ENCODE assay signal across 24 cellular contexts in genomic region chr4:103079621-103080020, GRCh38.
"Had no signal": no experiment of that assay in that cellular context is flagged by ENCODE, and none has a peak within 500 bp of the region (broad histone marks: within the 10 kb centered on the region; RNA-seq: fewer than 3 reads in every experiment).

No MANE protein-coding gene starts in this region.

- H3K27ac ChIP-seq: left ventricle myocardium inferior, parathyroid adenoma, thyroid gland, upper lobe of right lung, VCaP had no signal

- H3K4me1 ChIP-seq: thyroid gland had no signal

- H3K4me3 ChIP-seq: left ventricle myocardium inferior, thyroid gland, upper lobe of right lung had no signal

- H3K9me3 ChIP-seq: left ventricle myocardium inferior, thyroid gland, upper lobe of right lung had no signal

- H3K27me3 Mint-ChIP-seq: activated CD4-positive, alpha-beta memory T cell treated with anti-CD3 and anti-CD28 coated beads, Interleukin-2, amount 10 ng/mL, durations not matched to agents 7 days and 5 days; activated CD4-positive, alpha-beta T cell treated with anti-CD3 and anti-CD28 coated beads, Interleukin-2, amount 10 ng/mL, durations not matched to agents 24 days and 14 days; effector memory CD8-positive, alpha-beta T cell; stimulated activated naive CD8-positive, alpha-beta T cell treated with anti-CD3 and anti-CD28 coated beads, Interleukin-15, Interleukin-2, amounts not matched to agents 100 ng/mL and 50 ng/mL, for 24 hours had no signal

- H3K27ac Mint-ChIP-seq: activated CD4-positive, alpha-beta memory T cell treated with anti-CD3 and anti-CD28 coated beads, Interleukin-2, amount 10 ng/mL, durations not matched to agents 7 days and 5 days; activated CD4-positive, alpha-beta T cell treated with anti-CD3 and anti-CD28 coated beads, Interleukin-2, amount 10 ng/mL, durations not matched to agents 24 days and 14 days; activated T-helper 1 cell treated with anti-CD3 and anti-CD28 coated beads, Interleukin-12 subunit alpha, Interleukin-12 subunit beta, Interleukin-2, Interleukin-4 antibody, amounts not matched to agents 30 ng/mL and 10 ng/mL and 1 ng/mL, durations not matched to agents 14 hours and 24 hours and 36 hours; mesothelial cell of epicardium; nephron progenitor cell had no signal

- H3K27me3 ChIP-seq: thyroid gland, upper lobe of right lung had no signal

- H3K4me3 Mint-ChIP-seq: activated CD4-positive, alpha-beta memory T cell treated with anti-CD3 and anti-CD28 coated beads, Interleukin-2, amount 10 ng/mL, durations not matched to agents 7 days and 5 days; activated CD4-positive, alpha-beta T cell treated with anti-CD3 and anti-CD28 coated beads, Interleukin-2, amount 10 ng/mL, durations not matched to agents 24 days and 14 days; activated T-helper 1 cell treated with anti-CD3 and anti-CD28 coated beads, Interleukin-12 subunit alpha, Interleukin-12 subunit beta, Interleukin-2, Interleukin-4 antibody, amounts not matched to agents 30 ng/mL and 10 ng/mL and 1 ng/mL, durations not matched to agents 14 hours and 24 hours and 36 hours; brain; effector memory CD8-positive, alpha-beta T cell; mesothelial cell of epicardium; nephron progenitor cell; stimulated activated naive CD8-positive, alpha-beta T cell treated with anti-CD3 and anti-CD28 coated beads, Interleukin-15, Interleukin-2, amounts not matched to agents 100 ng/mL and 50 ng/mL, for 24 hours; T-helper 2 cell treated with Interferon-gamma antibody and Interleukin-4, amounts not matched to agents 5 μg/mL and 100 μg/mL, for 36 hours had no signal

- ATAC-seq: activated CD4-positive, CD25-positive, alpha-beta regulatory T cell treated with anti-CD3 and anti-CD28 coated beads, Interleukin-2, amount 50 U/mL, for 24 hours; effector memory CD8-positive, alpha-beta T cell; esophagus mucosa; right cardiac atrium; upper lobe of right lung had no signal

- DNase-seq: activated CD4-positive, alpha-beta memory T cell treated with anti-CD3 and anti-CD28 coated beads, Interleukin-2, amount 10 ng/mL, durations not matched to agents 7 days and 5 days; activated CD4-positive, alpha-beta T cell treated with anti-CD3 and anti-CD28 coated beads, Interleukin-2, amount 10 ng/mL, durations not matched to agents 24 days and 14 days; activated gamma-delta T cell treated with Interleukin-2 at 50 U/mL for 16 hours; aorta; effector memory CD8-positive, alpha-beta T cell; foreskin melanocyte; left ventricle myocardium inferior; nephron progenitor cell; nucleus accumbens; right cardiac atrium; stimulated activated CD4-positive, alpha-beta T cell treated with anti-CD3 and anti-CD28 coated beads, Interleukin-12 subunit alpha, Interleukin-12 subunit beta, amount 100 ng/mL, for 4 hours; stimulated activated CD4-positive, alpha-beta T cell treated with anti-CD3 and anti-CD28 coated beads, Interleukin-4, amount 100 ng/mL, for 4 hours; substantia nigra; thyroid gland; upper lobe of right lung had no signal

- H3K9me3 Mint-ChIP-seq: activated CD4-positive, alpha-beta memory T cell treated with anti-CD3 and anti-CD28 coated beads, Interleukin-2, amount 10 ng/mL, durations not matched to agents 7 days and 5 days; activated CD4-positive, alpha-beta T cell treated with anti-CD3 and anti-CD28 coated beads, Interleukin-2, amount 10 ng/mL, durations not matched to agents 24 days and 14 days; activated T-helper 1 cell treated with anti-CD3 and anti-CD28 coated beads, Interleukin-12 subunit alpha, Interleukin-12 subunit beta, Interleukin-2, Interleukin-4 antibody, amounts not matched to agents 30 ng/mL and 10 ng/mL and 1 ng/mL, durations not matched to agents 14 hours and 24 hours and 36 hours; effector memory CD8-positive, alpha-beta T cell; mesothelial cell of epicardium; nephron progenitor cell; stimulated activated naive CD8-positive, alpha-beta T cell treated with anti-CD3 and anti-CD28 coated beads, Interleukin-15, Interleukin-2, amounts not matched to agents 100 ng/mL and 50 ng/mL, for 24 hours; T-helper 2 cell treated with Interferon-gamma antibody and Interleukin-4, amounts not matched to agents 5 μg/mL and 100 μg/mL, for 36 hours had no signal
